In the genomic region with DNA sequence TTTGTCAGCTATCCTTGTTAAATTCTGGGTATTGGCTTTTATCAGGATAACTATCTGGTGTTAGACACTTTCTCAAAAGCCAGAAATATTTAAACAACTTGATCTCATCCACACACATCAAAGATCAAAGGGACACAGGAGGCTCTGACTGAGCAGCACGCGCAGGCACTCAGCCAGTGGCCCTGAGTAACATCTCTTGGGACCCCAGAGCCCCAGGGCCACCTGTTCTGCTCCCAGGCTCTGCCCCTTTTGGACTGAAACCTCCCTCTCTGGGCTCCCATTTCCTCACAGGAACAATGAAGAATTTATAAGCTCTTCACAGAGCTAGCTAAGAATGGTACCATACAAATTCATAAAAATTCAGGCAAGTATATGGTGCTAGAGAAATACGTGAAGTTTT, we compare ENCODE assay signal across 17 cellular contexts. TPM values are rescaled to one million over a fixed set of nuclear protein-coding genes. Genes with fewer than 3 reads are reported as not detected.
DNase-seq lines count a peak whose midpoint lies in the region; ATAC-seq, FAIRE-seq and TF ChIP-seq lines count a peak whose summit lies in the region.
"Had no signal": no experiment of that assay in that cellular context is flagged by ENCODE, and none has a peak within 500 bp of the region (broad histone marks: within the 10 kb centered on the region; RNA-seq: fewer than 3 reads in every experiment).

No MANE protein-coding gene starts in this region.

- H3K27me3 Mint-ChIP-seq in CD8-positive, alpha-beta memory T cell, result peaks cover 0 to 2% of the 10 kb centered on the region in 2 donors
- peaks cover 14% of the 10 kb centered on the region for H3K27me3 Mint-ChIP-seq in activated B cell treated with CpG ODN at 0.5 μM for 24 hours

- H3K9me3 ChIP-seq in A549, result no peaks in the 10 kb centered on the region
- no peaks in the 10 kb centered on the region for H3K9me3 ChIP-seq in CD8-positive, alpha-beta memory T cell (ENCODE audit: low read length)
- no peaks in the 10 kb centered on the region for H3K9me3 ChIP-seq in effector memory CD4-positive, alpha-beta T cell (ENCODE audit: control insufficient read depth, low read length)
- H3K9me3 ChIP-seq in left ventricle myocardium inferior (replicated peaks), result no peaks in the 10 kb centered on the region
- H3K9me3 ChIP-seq: adrenal gland had no signal

- H3K4me3 Mint-ChIP-seq in CD8-positive, alpha-beta memory T cell, result peak overlapping the region in 5 of 7 donors; percentile 6 to 85 (median 40)
- no peak overlapping the region for H3K4me3 Mint-ChIP-seq in activated B cell treated with CpG ODN at 0.5 μM for 24 hours

- peak overlapping the region; percentile 43 to 93 (median 70) for H3K27ac Mint-ChIP-seq in CD8-positive, alpha-beta memory T cell
- H3K27ac Mint-ChIP-seq in activated B cell treated with CpG ODN at 0.5 μM for 24 hours, result peak overlapping the region; percentile 6

- H3K36me3 ChIP-seq in CD8-positive, alpha-beta memory T cell (ENCODE audit: insufficient read depth, low read length), result no peaks in the 10 kb centered on the region
- no peaks in the 10 kb centered on the region for H3K36me3 ChIP-seq in effector memory CD4-positive, alpha-beta T cell (ENCODE audit: control insufficient read depth, insufficient read depth, low read length)
- H3K36me3 ChIP-seq in left ventricle myocardium inferior, result no peaks in the 10 kb centered on the region
- H3K36me3 ChIP-seq: adrenal gland had no signal

- TF ChIP-seq POLR2A in A549 (IDR thresholded peaks at IDR 0.05; ENCODE audit: low read length), result no peak

- no peak for DNase-seq in A549 (ENCODE audit: low read depth in 1 of 2, low spot score in 1 of 2)
- DNase-seq in CD8-positive, alpha-beta memory T cell, result peak in 1 of 5 donors; percentile 38
- DNase-seq in activated B cell treated with CpG ODN at 0.5 μM for 24 hours, result no peak
- no peak for DNase-seq in effector memory CD4-positive, alpha-beta T cell
- no peak for DNase-seq in left ventricle myocardium inferior
- DNase-seq in stimulated activated CD4-positive, alpha-beta T cell treated with anti-CD3 and anti-CD28 coated beads, Interleukin-12 subunit alpha, Interleukin-12 subunit beta, amount 100 ng/mL, for 4 hours, result no peak
- DNase-seq: adrenal gland, cerebellar nuclear complex, mucosa of descending colon, NCI-H2029 treated with DMSO at 0.1 percent for 48 hours, NCI-H748 treated with DMSO at 0.1 percent for 48 hours, posterior cingulate gyrus, substantia nigra, T-helper 9 cell had no signal

- TF ChIP-seq RAD21 in A549 (conservative IDR thresholded peaks at IDR 0.05 in 1 of 2, IDR thresholded peaks at IDR 0.05 in 1 of 2), result no peak

- no peak for FAIRE-seq in A549 (lab: Jason Lieb, UNC)

- WGBS in A549 (ENCODE audit: missing lambda C conversion rate), result 87% methylated on average over 3 of the region's 3 CpGs

- H3K27me3 ChIP-seq in CD8-positive, alpha-beta memory T cell (ENCODE audit: insufficient read depth, low read length, poor library complexity, severe bottlenecking), result no peaks in the 10 kb centered on the region
- H3K27me3 ChIP-seq in effector memory CD4-positive, alpha-beta T cell (replicated peaks; ENCODE audit: control insufficient read depth, insufficient read depth, low read length, poor library complexity, severe bottlenecking), result no peaks in the 10 kb centered on the region
- peaks cover 80% of the 10 kb centered on the region for H3K27me3 ChIP-seq in left ventricle myocardium inferior (ENCODE audit: low read depth)
- H3K27me3 ChIP-seq: adrenal gland, hepatocyte had no signal

- TF ChIP-seq EP300 in A549 (IDR thresholded peaks at IDR 0.05), result no peak

- H3K4me3 ChIP-seq in A549 (no peak overlapping the region), left ventricle myocardium inferior (no peak overlapping the region)
- no peak overlapping the region for H3K4me3 ChIP-seq in CD8-positive, alpha-beta memory T cell (ENCODE audit: low read length)
- H3K4me3 ChIP-seq in effector memory CD4-positive, alpha-beta T cell (ENCODE audit: insufficient read depth, low read depth, low read length, poor library complexity, severe bottlenecking), result no peak overlapping the region
- H3K4me3 ChIP-seq: adrenal gland, hepatocyte, mucosa of descending colon had no signal

- peak overlapping the region in 1 of 2 experiments; percentile 61; a peak in 1 of 6 replicates for H3K27ac ChIP-seq in A549
- no peak overlapping the region for H3K27ac ChIP-seq in CD8-positive, alpha-beta memory T cell (ENCODE audit: low read depth, low read length)
- peak overlapping the region; percentile 30 for H3K27ac ChIP-seq in effector memory CD4-positive, alpha-beta T cell (ENCODE audit: insufficient read depth, low read length, poor library complexity, severe bottlenecking)
- no peak overlapping the region for H3K27ac ChIP-seq in left ventricle myocardium inferior (replicated peaks)
- H3K27ac ChIP-seq: hepatocyte had no signal

- TF ChIP-seq CTCF in A549 (IDR thresholded peaks at IDR 0.05), result no peak
- TF ChIP-seq CTCF in activated B cell treated with CpG ODN at 0.5 μM for 24 hours (IDR thresholded peaks at IDR 0.05), result no peak
- TF ChIP-seq CTCF in left ventricle myocardium inferior (IDR thresholded peaks at IDR 0.05; ENCODE audit: borderline replicate concordance), result no peak

- H3K4me2 ChIP-seq in A549, result 0 out of 3 replicates have a peak overlapping the region, but pooled peaks have one; percentile 10
- H3K4me2 ChIP-seq: hepatocyte had no signal

- H3K36me3 Mint-ChIP-seq in CD8-positive, alpha-beta memory T cell, result peaks cover 0 to 9% (median 1%) of the 10 kb centered on the region in 3 donors
- H3K36me3 Mint-ChIP-seq in activated B cell treated with CpG ODN at 0.5 μM for 24 hours (ENCODE audit: low read depth), result no peaks in the 10 kb centered on the region

- intact Hi-C loops in activated B cell treated with CpG ODN at 0.5 μM for 24 hours (cut with micrococcal nuclease), result no loop called here
- intact Hi-C loops in left ventricle myocardium inferior (cut with micrococcal nuclease), result no loop called here

- H3K4me1 Mint-ChIP-seq in CD8-positive, alpha-beta memory T cell, result peaks cover 62 to 81% (median 69%) of the 10 kb centered on the region in 3 donors
- H3K4me1 Mint-ChIP-seq in activated B cell treated with CpG ODN at 0.5 μM for 24 hours, result peaks cover 55% of the 10 kb centered on the region

- peaks cover 0 to 2% (median 0%) of the 10 kb centered on the region in 5 donors for H3K9me3 Mint-ChIP-seq in CD8-positive, alpha-beta memory T cell
- H3K9me3 Mint-ChIP-seq in activated B cell treated with CpG ODN at 0.5 μM for 24 hours, result no peaks in the 10 kb centered on the region

- no peak for ATAC-seq in A549
- no peak for ATAC-seq in activated B cell treated with CpG ODN at 0.5 μM for 24 hours (ENCODE audit: low read depth)
- no peak for ATAC-seq in GM19035 (IDR thresholded peaks at IDR 0.05; ENCODE audit: unreplicated experiment)
- ATAC-seq in HG02840 (IDR thresholded peaks at IDR 0.05; ENCODE audit: low FRiP score, unreplicated experiment), result no peak

- CTCF ChIA-PET in A549 (lab: Yijun Ruan, JAX), result interaction anchor here (0.6 to 1.0 kb wide), 6 partner anchors 47 to 86 kb away, joined by 3 to 5 read pairs (median 3); no protein-coding TSS in a partner anchor
- CTCF ChIA-PET in CD8-positive, alpha-beta memory T cell (lab: Charles Lee), result interaction anchor here (1.1 to 5.2 kb wide), 3 partner anchors 13 to 87 kb away, joined by 4 to 31 read pairs (median 4); no protein-coding TSS in a partner anchor
- CTCF ChIA-PET in activated B cell treated with CpG ODN at 0.5 μM for 24 hours (lab: Charles Lee), result interaction anchor here (1.4 kb wide), 1 partner anchor 15 kb away, joined by 3 read pairs; no protein-coding TSS in a partner anchor

- POLR2A ChIA-PET in A549 (lab: Yijun Ruan, JAX), result no interaction called here
- POLR2A ChIA-PET in CD8-positive, alpha-beta memory T cell (lab: Charles Lee), result interaction anchor here (0.9 to 2.0 kb wide), 2 partner anchors 12 to 14 kb away, joined by 3 to 11 read pairs; no protein-coding TSS in a partner anchor
- POLR2A ChIA-PET in activated B cell treated with CpG ODN at 0.5 μM for 24 hours (lab: Charles Lee), result no interaction called here

- peaks cover 54% of the 10 kb centered on the region for H3K4me1 ChIP-seq in A549
- peaks cover 71% of the 10 kb centered on the region for H3K4me1 ChIP-seq in CD8-positive, alpha-beta memory T cell (ENCODE audit: insufficient read depth, low read length)
- H3K4me1 ChIP-seq in effector memory CD4-positive, alpha-beta T cell (ENCODE audit: control insufficient read depth, insufficient read depth, low read length, poor library complexity, severe bottlenecking), result peaks cover 53% of the 10 kb centered on the region
- peaks cover 25% of the 10 kb centered on the region for H3K4me1 ChIP-seq in left ventricle myocardium inferior

TF ChIP-seq in A549, 52 proteins besides CTCF, POLR2A, EP300 and RAD21:
- TF ChIP-seq RARB (CRISPR knock-in tag; IDR thresholded peaks at IDR 0.05), result no peak
- no peak for TF ChIP-seq KDM1A (IDR thresholded peaks at IDR 0.05; ENCODE audit: low read depth)
- no peak for TF ChIP-seq HEYL (CRISPR knock-in tag; IDR thresholded peaks at IDR 0.05)
- TF ChIP-seq RFX5 (IDR thresholded peaks at IDR 0.05), result no peak
- TF ChIP-seq JUN (IDR thresholded peaks at IDR 0.05), result no peak
- no peak for TF ChIP-seq EHMT2 (IDR thresholded peaks at IDR 0.05; ENCODE audit: low read depth)

RNA-seq across cellular contexts. Expression of a gene that starts 16.1 kb away (rescaled TPM):
- polyA plus RNA-seq in A549 (2011; rRNA removed), result 5.9 and 6.0 TPM in 2 replicates
- polyA plus RNA-seq in A549 (2012; cell fraction: cytosol; rRNA removed), result 7.7 and 8.2 TPM in 2 replicates
- 16.7 and 21.2 TPM in 2 replicates for polyA plus RNA-seq in A549 (2012; cell fraction: nucleus; rRNA removed)
- polyA plus RNA-seq in A549 (2017; fragmentation: RNase III; extraction: RNeasy Plus Mini Kit Qiagen cat#74134 plus additional on column Dnase treatment), result 6.6 to 7.6 TPM (median 6.8 TPM) in 3 replicates
- 9.4 and 9.5 TPM in 2 replicates for polyA minus RNA-seq in A549 (2011; rRNA and poly(A)+ RNA removed)
- total RNA-seq in CD8-positive, alpha-beta memory T cell, result 10 to 100 TPM; 24.0 to 28.9 TPM
- polyA plus RNA-seq in CD8-positive, alpha-beta memory T cell, result 8.2 TPM
- total RNA-seq in activated B cell treated with CpG ODN at 0.5 μM for 24 hours, result not detected in 2 replicates
- 0.58 TPM for total RNA-seq in left ventricle myocardium inferior

Comparison
In these comparisons a context has a peak if more than half of its experiments do, and no peak if none do; other contexts are left out.
1. RNA of a gene that starts 16.1 kb away (total RNA-seq): 24.0 to 28.9 TPM in CD8-positive, alpha-beta memory T cell; 0.58 TPM in left ventricle myocardium inferior (single experiment) and not detected in activated B cell treated with CpG ODN at 0.5 μM for 24 hours; every median in the first group is over 10 times any median in the second.